In genomic region chr3:132662212-132662611, GRCh38 we compare ENCODE assay signal across 14 cellular contexts. TPM values are rescaled to one million over a fixed set of nuclear protein-coding genes. Genes with fewer than 3 reads are reported as not detected.
DNase-seq lines count a peak whose midpoint lies in the region; ATAC-seq, FAIRE-seq and TF ChIP-seq lines count a peak whose summit lies in the region.
"Had no signal": no experiment of that assay in that cellular context is flagged by ENCODE, and none has a peak within 500 bp of the region (broad histone marks: within the 10 kb centered on the region; RNA-seq: fewer than 3 reads in every experiment).

No MANE protein-coding gene starts in this region.

- no peaks in the 10 kb centered on the region for H3K9me3 Mint-ChIP-seq in stimulated activated naive CD8-positive, alpha-beta T cell treated with anti-CD3 and anti-CD28 coated beads, Interleukin-15, Interleukin-2, amounts not matched to agents 100 ng/mL and 50 ng/mL, for 24 hours
- no peaks in the 10 kb centered on the region for H3K9me3 Mint-ChIP-seq in endothelial cell (ENCODE audit: unreplicated experiment)
- H3K9me3 Mint-ChIP-seq: CD8-positive, alpha-beta T cell had no signal

- TF ChIP-seq CTCF in RWPE2 (IDR thresholded peaks at IDR 0.05; ENCODE audit: poor library complexity, severe bottlenecking) (no peak), endothelial cell (IDR thresholded peaks at IDR 0.05; ENCODE audit: unreplicated experiment) (no peak), pancreas (IDR thresholded peaks at IDR 0.05) (no peak)

- no peaks in the 10 kb centered on the region for H3K27me3 ChIP-seq in RWPE2 (ENCODE audit: insufficient read depth, poor library complexity, severe bottlenecking)
- H3K27me3 ChIP-seq in pancreas = no peaks in the 10 kb centered on the region
- H3K27me3 ChIP-seq: neutrophil had no signal

- H3K27ac ChIP-seq in RWPE2 (ENCODE audit: poor library complexity, severe bottlenecking) = no peak overlapping the region
- H3K27ac ChIP-seq in pancreas = no peak overlapping the region
- H3K27ac ChIP-seq: neutrophil had no signal

- peaks cover 40% of the 10 kb centered on the region for H3K36me3 Mint-ChIP-seq in stimulated activated naive CD8-positive, alpha-beta T cell treated with anti-CD3 and anti-CD28 coated beads, Interleukin-15, Interleukin-2, amounts not matched to agents 100 ng/mL and 50 ng/mL, for 24 hours (ENCODE audit: low read depth)
- no peaks in the 10 kb centered on the region for H3K36me3 Mint-ChIP-seq in endothelial cell (ENCODE audit: low read depth, unreplicated experiment)

- no peak for FAIRE-seq in pancreas (lab: Jason Lieb, UNC)

- H3K36me3 ChIP-seq in RWPE2 (ENCODE audit: low read depth) = peaks cover 31% of the 10 kb centered on the region
- H3K36me3 ChIP-seq in pancreas = no peaks in the 10 kb centered on the region
- H3K36me3 ChIP-seq: neutrophil had no signal

- peaks cover 56% of the 10 kb centered on the region for H3K4me1 Mint-ChIP-seq in stimulated activated naive CD8-positive, alpha-beta T cell treated with anti-CD3 and anti-CD28 coated beads, Interleukin-15, Interleukin-2, amounts not matched to agents 100 ng/mL and 50 ng/mL, for 24 hours (ENCODE audit: low read depth)
- H3K4me1 Mint-ChIP-seq in endothelial cell (ENCODE audit: unreplicated experiment) = peaks cover 55% of the 10 kb centered on the region

- peak overlapping the region; percentile 98 for H3K4me3 Mint-ChIP-seq in stimulated activated naive CD8-positive, alpha-beta T cell treated with anti-CD3 and anti-CD28 coated beads, Interleukin-15, Interleukin-2, amounts not matched to agents 100 ng/mL and 50 ng/mL, for 24 hours
- H3K4me3 Mint-ChIP-seq in endothelial cell (ENCODE audit: unreplicated experiment) = peak overlapping the region; percentile 43

- intact Hi-C loops in pancreas (cut with DNase I) = no loop called here

- no peaks in the 10 kb centered on the region for H3K27me3 Mint-ChIP-seq in stimulated activated naive CD8-positive, alpha-beta T cell treated with anti-CD3 and anti-CD28 coated beads, Interleukin-15, Interleukin-2, amounts not matched to agents 100 ng/mL and 50 ng/mL, for 24 hours
- H3K27me3 Mint-ChIP-seq in endothelial cell (ENCODE audit: unreplicated experiment) = no peaks in the 10 kb centered on the region

- peak overlapping the region; percentile 11 for H3K27ac Mint-ChIP-seq in stimulated activated naive CD8-positive, alpha-beta T cell treated with anti-CD3 and anti-CD28 coated beads, Interleukin-15, Interleukin-2, amounts not matched to agents 100 ng/mL and 50 ng/mL, for 24 hours
- no peak overlapping the region for H3K27ac Mint-ChIP-seq in endothelial cell (ENCODE audit: unreplicated experiment)
- H3K27ac Mint-ChIP-seq: CD8-positive, alpha-beta T cell had no signal

- no peak for DNase-seq in stimulated activated naive CD8-positive, alpha-beta T cell treated with anti-CD3 and anti-CD28 coated beads, Interleukin-15, Interleukin-2, amounts not matched to agents 100 U/mL and 50 U/mL, for 24 hours
- no peak for DNase-seq in RWPE2 (ENCODE audit: low spot score)
- DNase-seq in endothelial cell (ENCODE audit: low spot score) = no peak
- no peak for DNase-seq in pancreas
- DNase-seq in activated naive CD4-positive, alpha-beta T cell treated with anti-CD3 and anti-CD28 coated beads, Interleukin-2, amount 50 U/mL, for 16 hours = no peak
- DNase-seq in NCI-H1092 (lab: John Stamatoyannopoulos, UW) = no peak
- DNase-seq: activated CD8-positive, alpha-beta memory T cell treated with anti-CD3 and anti-CD28 coated beads, Interleukin-2, amount 50 U/mL, for 4 hours; CD8-positive, alpha-beta T cell; central memory CD4-positive, alpha-beta T cell; NCI-H748 treated with DMSO at 0.1 percent for 48 hours; T-helper 1 cell had no signal

- H3K4me1 ChIP-seq in RWPE2 (ENCODE audit: insufficient read depth, poor library complexity, severe bottlenecking) (peaks cover 15% of the 10 kb centered on the region), pancreas (peaks cover 10 to 51% (median 19%) of the 10 kb centered on the region in 3 donors)

- H3K4me3 ChIP-seq in RWPE2 (ENCODE audit: severe bottlenecking) (peak overlapping the region; percentile 98), pancreas (peak overlapping the region in 2 of 4 donors; percentile 83 to 89)

- H3K9me3 ChIP-seq in RWPE2 (ENCODE audit: severe bottlenecking) (no peaks in the 10 kb centered on the region), pancreas (no peaks in the 10 kb centered on the region)
- H3K9me3 ChIP-seq: neutrophil had no signal

- ATAC-seq in stimulated activated naive CD8-positive, alpha-beta T cell treated with anti-CD3 and anti-CD28 coated beads, Interleukin-15, Interleukin-2, amounts not matched to agents 100 U/mL and 50 U/mL, for 24 hours = no peak
- ATAC-seq in RWPE2 (ENCODE audit: low read depth) (no peak), pancreas (no peak), HG03460 (IDR thresholded peaks at IDR 0.05; ENCODE audit: unreplicated experiment) (no peak)
- ATAC-seq: CD8-positive, alpha-beta T cell had no signal

RNA-seq across cellular contexts. Expression of gene UBA5, which starts 2.1 kb away (rescaled TPM):
- total RNA-seq in endothelial cell (ENCODE audit: unreplicated experiment) = 53.5 TPM
- 10 to 100 TPM; 32.2 to 45.1 (median 35.7) TPM for total RNA-seq in pancreas
- polyA plus RNA-seq in pancreas = 10 to 100 TPM; 47.2 to 49.0 TPM

RNA-seq across cellular contexts. Expression of gene ACAD11, which starts 2.6 kb away (rescaled TPM):
- 20.0 TPM for total RNA-seq in endothelial cell (ENCODE audit: unreplicated experiment)
- 10 to 100 TPM in 4 of 6 donors, 1 to 10 TPM in 2; 6.6 to 16.5 (median 11.0) TPM for total RNA-seq in pancreas
- 10 to 100 TPM; 12.9 to 31.7 TPM for polyA plus RNA-seq in pancreas

RNA-seq across cellular contexts. Expression of gene NPHP3, which starts 60.0 kb away (rescaled TPM):
- total RNA-seq in endothelial cell (ENCODE audit: unreplicated experiment) = 30.0 TPM
- 10 to 100 TPM in 4 of 6 donors, 1 to 10 TPM in 2; 6.1 to 12.5 (median 10.3) TPM for total RNA-seq in pancreas
- polyA plus RNA-seq in pancreas = 10 to 100 TPM; 13.8 to 23.0 TPM
